1 cellular context compared by ENCODE assay signal in the genomic region with DNA sequence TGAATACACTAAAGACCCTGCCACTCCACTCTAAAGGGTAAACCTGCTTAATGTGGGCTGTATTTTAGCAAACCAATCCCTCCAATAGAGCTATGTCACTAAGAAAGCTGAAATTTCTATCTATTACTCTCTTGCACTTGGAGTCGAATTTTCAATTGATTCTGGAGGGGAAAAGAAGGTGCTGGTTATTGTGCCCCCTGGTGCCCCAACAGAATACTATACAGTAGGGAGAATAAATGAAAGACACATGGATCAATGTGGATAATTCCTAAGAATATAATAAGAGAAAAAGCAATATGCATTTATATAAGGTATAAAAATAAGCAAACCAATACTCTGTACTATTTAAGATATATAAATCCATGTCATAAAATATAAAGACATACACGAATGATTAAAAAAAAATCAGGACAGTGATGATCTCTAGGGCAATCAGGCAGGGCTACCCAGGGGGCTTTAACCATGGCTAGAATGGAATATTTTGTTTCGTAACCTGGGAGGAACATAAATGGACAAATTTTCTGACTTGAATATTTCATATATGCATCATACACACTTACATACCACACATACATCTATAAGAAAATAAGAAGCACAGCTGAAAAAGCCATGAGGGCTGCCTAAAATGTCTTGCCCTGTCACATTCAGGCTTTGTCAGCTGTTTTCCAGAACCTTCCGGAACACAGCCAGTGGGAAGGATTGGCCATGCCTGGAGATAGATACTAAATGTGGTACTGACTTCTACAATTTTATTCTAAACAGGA.
TF ChIP-seq lines count a peak whose summit lies in the region.

No MANE protein-coding gene starts in this region.

TF ChIP-seq in K562, 482 proteins besides CTCF, POLR2A, EP300 and RAD21 (continued from another document):
- TF ChIP-seq, protein P1, sequence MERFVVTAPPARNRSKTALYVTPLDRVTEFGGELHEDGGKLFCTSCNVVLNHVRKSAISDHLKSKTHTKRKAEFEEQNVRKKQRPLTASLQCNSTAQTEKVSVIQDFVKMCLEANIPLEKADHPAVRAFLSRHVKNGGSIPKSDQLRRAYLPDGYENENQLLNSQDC (CRISPR knock-in tag; IDR thresholded peaks at IDR 0.05), result no peak
- TF ChIP-seq TOE1 (IDR thresholded peaks at IDR 0.05; ENCODE audit: borderline replicate concordance), result no peak
- no peak for TF ChIP-seq TOE1 (CRISPR knock-in tag; IDR thresholded peaks at IDR 0.05; ENCODE audit: borderline replicate concordance, low read depth)
